10 cellular contexts compared by ENCODE assay signal in genomic region chr2:102027036-102027702, GRCh38. TPM values are rescaled to one million over a fixed set of nuclear protein-coding genes. Genes with fewer than 3 reads are reported as not detected.
DNase-seq lines count a peak whose midpoint lies in the region; ATAC-seq and TF ChIP-seq lines count a peak whose summit lies in the region.
"Had no signal": no experiment of that assay in that cellular context is flagged by ENCODE, and none has a peak within 500 bp of the region (broad histone marks: within the 10 kb centered on the region; RNA-seq: fewer than 3 reads in every experiment).

No MANE protein-coding gene starts in this region.

- ATAC-seq in GM18870 (IDR thresholded peaks at IDR 0.05; ENCODE audit: unreplicated experiment): no peak
- ATAC-seq: T-cell had no signal

- H3K9me3 ChIP-seq in liver (ENCODE audit: control insufficient read depth in 4 of 4, low read length in 3 of 4) (no peaks in the 10 kb centered on the region), stomach smooth muscle (ENCODE audit: control insufficient read depth in 2 of 2, low read length in 2 of 2) (peaks cover 0 to 2% of the 10 kb centered on the region in 2 donors)

- peaks cover 4 to 22% (median 11%) of the 10 kb centered on the region in 4 donors for H3K4me1 ChIP-seq in liver (ENCODE audit: control insufficient read depth in 4 of 4, insufficient read depth in 4 of 4, low read length in 3 of 4)
- peaks cover 6% of the 10 kb centered on the region for H3K4me1 ChIP-seq in stomach smooth muscle (ENCODE audit: control insufficient read depth, insufficient read depth, low read length)

- no peak overlapping the region for H3K4me3 Mint-ChIP-seq in progenitor cell of endocrine pancreas (ENCODE audit: low read depth)
- H3K4me3 Mint-ChIP-seq: T-cell had no signal

- no peak overlapping the region for H3K9ac ChIP-seq in liver (ENCODE audit: low read depth in 1 of 2, low read length in 2 of 2)
- no peak overlapping the region for H3K9ac ChIP-seq in stomach smooth muscle (ENCODE audit: low read length in 2 of 2)

- DNase-seq in LHCN-M2 (ENCODE audit: low read depth): peak; percentile 95
- DNase-seq in dedifferentiated amniotic fluid mesenchymal stem cell (ENCODE audit: extremely low spot score): peak; percentile 15
- DNase-seq in progenitor cell of endocrine pancreas (ENCODE audit: low spot score, unreplicated experiment): no peak
- DNase-seq in UCSD-AML1 (lab: John Stamatoyannopoulos, UW; ENCODE audit: unreplicated experiment): no peak
- no peak for DNase-seq in activated naive CD4-positive, alpha-beta T cell treated with Interleukin-2 at 50 U/mL for 16 hours
- DNase-seq: NCI-H2171 treated with DMSO at 0.1 percent for 48 hours, T-cell had no signal

- peaks cover 18% of the 10 kb centered on the region for H3K4me1 Mint-ChIP-seq in progenitor cell of endocrine pancreas (ENCODE audit: low read depth)

- H3K36me3 ChIP-seq in liver (ENCODE audit: control insufficient read depth in 4 of 4, insufficient read depth in 3 of 4, low read depth in 1 of 4, low read length in 3 of 4) (no peaks in the 10 kb centered on the region), stomach smooth muscle (ENCODE audit: control insufficient read depth in 2 of 2, insufficient read depth in 2 of 2, low read length in 2 of 2) (no peaks in the 10 kb centered on the region)

- H3K36me3 Mint-ChIP-seq in progenitor cell of endocrine pancreas (ENCODE audit: insufficient read depth): no peaks in the 10 kb centered on the region
- H3K36me3 Mint-ChIP-seq: T-cell had no signal

- H3K27me3 ChIP-seq in liver (ENCODE audit: control insufficient read depth in 4 of 4, insufficient read depth in 4 of 4, low read length in 3 of 4) (no peaks in the 10 kb centered on the region), stomach smooth muscle (ENCODE audit: control insufficient read depth in 1 of 2, insufficient read depth in 2 of 2, low read length in 2 of 2) (no peaks in the 10 kb centered on the region)

- H3K27me3 Mint-ChIP-seq in progenitor cell of endocrine pancreas: no peaks in the 10 kb centered on the region
- H3K27me3 Mint-ChIP-seq: T-cell had no signal

- H3K27ac ChIP-seq in liver (ENCODE audit: low read depth in 1 of 2, low read length in 2 of 2) (peak overlapping the region; percentile 74 to 78), stomach smooth muscle (ENCODE audit: low read length) (peak overlapping the region; percentile 6)

- WGBS in liver: 76% methylated on average over 5 of the region's 5 CpGs

- TF ChIP-seq RAD21 in liver (IDR thresholded peaks at IDR 0.05): peak; percentile 19 to 34

- no peak overlapping the region for H3K27ac Mint-ChIP-seq in progenitor cell of endocrine pancreas
- H3K27ac Mint-ChIP-seq: T-cell had no signal

- TF ChIP-seq CTCF in liver (IDR thresholded peaks at IDR 0.05; ENCODE audit: low read depth, low read length, missing input control) (no peak), progenitor cell of endocrine pancreas (IDR thresholded peaks at IDR 0.05; ENCODE audit: unreplicated experiment) (no peak)

- H3K4me3 ChIP-seq in liver (ENCODE audit: low read depth in 1 of 3, low read length in 3 of 3) (no peak overlapping the region), stomach smooth muscle (ENCODE audit: low read length in 2 of 2) (no peak overlapping the region)

- H3K9me3 Mint-ChIP-seq in progenitor cell of endocrine pancreas (ENCODE audit: low read depth): no peaks in the 10 kb centered on the region
- H3K9me3 Mint-ChIP-seq: T-cell had no signal

TF ChIP-seq in liver, 16 proteins besides CTCF, POLR2A, EP300 and RAD21:
- TF ChIP-seq FOXA1 (IDR thresholded peaks at IDR 0.05) (no peak), RXRA (IDR thresholded peaks at IDR 0.05) (peak in 1 of 2 donors; percentile 18)
TF ChIP-seq in liver: peak in this region for 1.

RNA-seq across cellular contexts. Expression of gene IL1R2, which starts 35.4 kb away (rescaled TPM):
- total RNA-seq in LHCN-M2 (2014; rRNA removed) (0.26 TPM in 1 of 2 replicates, not detected in the other), liver (10 to 100 TPM in 1 of 2 donors, 1 to 10 TPM in 1; 3.7 to 28.2 TPM), progenitor cell of endocrine pancreas (not detected in 2 replicates)
- not detected for polyA plus RNA-seq in LHCN-M2 (2012)
- 10 to 100 TPM in 1 of 2 donors, 1 to 10 TPM in 1; 4.4 to 10.1 TPM for polyA plus RNA-seq in liver

Comparison
In these comparisons a context has a peak if more than half of its experiments do, and no peak if none do; other contexts are left out.
1. DNase-seq: peak in LHCN-M2 (single experiment) and dedifferentiated amniotic fluid mesenchymal stem cell (single experiment); none in progenitor cell of endocrine pancreas (single experiment), UCSD-AML1 (single experiment) and activated naive CD4-positive, alpha-beta T cell treated with Interleukin-2 at 50 U/mL for 16 hours (single experiment).